Comparison of ENCODE assay signal across 8 cellular contexts in the genomic region with DNA sequence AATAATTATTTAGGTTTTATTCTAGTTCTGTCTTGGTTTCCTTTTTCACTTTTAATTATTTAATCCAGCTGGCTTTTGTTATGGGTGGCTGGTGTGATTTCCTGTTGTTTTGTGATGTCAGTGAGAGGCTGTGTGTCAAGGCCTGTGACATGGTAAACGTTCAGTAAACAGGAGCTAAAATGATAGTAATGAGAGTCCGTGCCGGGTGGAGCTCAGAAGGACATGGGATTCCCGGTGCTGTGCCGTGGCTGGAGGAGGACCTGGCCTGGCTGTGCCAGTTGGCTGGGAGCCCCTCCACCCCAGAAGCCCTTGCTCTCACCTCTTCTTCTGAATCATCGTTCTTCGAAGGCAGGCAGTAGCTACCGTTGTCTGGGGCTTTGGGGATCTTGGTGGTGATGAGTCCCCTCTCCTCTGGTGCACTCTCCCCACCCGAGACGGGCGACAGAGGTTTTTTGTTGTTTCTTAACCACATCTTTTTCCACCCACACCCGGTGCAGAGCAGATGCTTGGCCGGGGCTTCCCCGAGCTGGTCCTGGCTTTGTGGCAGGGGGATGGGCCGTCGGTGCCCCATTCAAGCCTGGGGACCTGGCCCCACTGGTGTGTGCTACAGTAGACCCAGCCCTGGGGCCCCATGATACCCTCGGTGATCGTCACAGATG. TPM values are rescaled to one million over a fixed set of nuclear protein-coding genes. Genes with fewer than 3 reads are reported as not detected.
DNase-seq lines count a peak whose midpoint lies in the region; ATAC-seq and TF ChIP-seq lines count a peak whose summit lies in the region.

No MANE protein-coding gene starts in this region.

- peak; percentile 55 for ATAC-seq in GM19397 (IDR thresholded peaks at IDR 0.05; ENCODE audit: unreplicated experiment)
- peak; percentile 54 for ATAC-seq in HG03520 (IDR thresholded peaks at IDR 0.05; ENCODE audit: unreplicated experiment)

- no peaks in the 10 kb centered on the region for H3K9me3 ChIP-seq in mesodermal cell (ENCODE audit: control insufficient read depth, low read length)

- CTCF ChIA-PET in AG04449 (lab: Yijun Ruan, JAX) = interaction anchor here (0.8 to 33.6 kb wide), 5 partner anchors 10 to 33 kb away, joined by 3 to 899 read pairs (median 19); partner anchors contain the start of gene SH2B3

- H3K4me1 ChIP-seq in mesodermal cell (ENCODE audit: control insufficient read depth, insufficient read depth, low read length, poor library complexity, severe bottlenecking) = peaks cover 37% of the 10 kb centered on the region

- DNase-seq in AG04449 (ENCODE audit: low read depth, low spot score) = no peak
- peak; percentile 63 for DNase-seq in activated CD4-positive, CD25-positive, alpha-beta regulatory T cell treated with anti-CD3 and anti-CD28 coated beads, Interleukin-2, amount 50 U/mL, for 72 hours
- peak; percentile 93 for DNase-seq in central memory CD4-positive, alpha-beta T cell
- DNase-seq in stimulated activated CD8-positive, alpha-beta memory T cell treated with anti-CD3 and anti-CD28 coated beads, Interleukin-7, amount 100 ng/mL, for 24 hours (ENCODE audit: low read depth) = peak; percentile 61
- no peak for DNase-seq in NCI-H1436 (lab: John Stamatoyannopoulos, UW)

- POLR2A ChIA-PET in AG04449 (lab: Yijun Ruan, JAX) = interaction anchor here (0.9 to 1.3 kb wide), 3 partner anchors 21 to 31 kb away, joined by 3 to 4 read pairs (median 3); no protein-coding TSS in a partner anchor

- 63 to 75% methylated on average over 12 to 16 of the region's 18 CpGs for WGBS in mesodermal cell (ENCODE audit: insufficient coverage in 2 of 2), 2 experiments

- H3K4me3 ChIP-seq in AG04449 (ENCODE audit: low read depth, low read length) (peak overlapping the region; percentile 29), mesodermal cell (ENCODE audit: extremely low read depth, insufficient read depth, low read length, poor library complexity, severe bottlenecking) (no peak overlapping the region)

- H3K27ac ChIP-seq in mesodermal cell (ENCODE audit: low read depth, low read length, severe bottlenecking) = peak overlapping the region; percentile 52

- TF ChIP-seq CTCF in AG04449 (IDR thresholded peaks at IDR 0.05; ENCODE audit: insufficient read depth, low read length, missing control alignments) = no peak

- peaks cover 10% of the 10 kb centered on the region for H3K36me3 ChIP-seq in mesodermal cell (ENCODE audit: control insufficient read depth, insufficient read depth, low read length)

RNA-seq across cellular contexts. Expression of gene SH2B3, which starts 29.1 kb away (rescaled TPM):
- polyA plus RNA-seq in mesodermal cell (2013, experiment 1 of 2) = 25.4 TPM
- 21.4 TPM for polyA plus RNA-seq in mesodermal cell (2013, experiment 2 of 2)

Comparison
In these comparisons a context has a peak if more than half of its experiments do, and no peak if none do; other contexts are left out.
1. DNase-seq: peak in activated CD4-positive, CD25-positive, alpha-beta regulatory T cell treated with anti-CD3 and anti-CD28 coated beads, Interleukin-2, amount 50 U/mL, for 72 hours (single experiment), central memory CD4-positive, alpha-beta T cell (single experiment) and stimulated activated CD8-positive, alpha-beta memory T cell treated with anti-CD3 and anti-CD28 coated beads, Interleukin-7, amount 100 ng/mL, for 24 hours (single experiment); none in AG04449 (single experiment) and NCI-H1436 (single experiment).